1 cellular context compared by ENCODE assay signal in the genomic region with DNA sequence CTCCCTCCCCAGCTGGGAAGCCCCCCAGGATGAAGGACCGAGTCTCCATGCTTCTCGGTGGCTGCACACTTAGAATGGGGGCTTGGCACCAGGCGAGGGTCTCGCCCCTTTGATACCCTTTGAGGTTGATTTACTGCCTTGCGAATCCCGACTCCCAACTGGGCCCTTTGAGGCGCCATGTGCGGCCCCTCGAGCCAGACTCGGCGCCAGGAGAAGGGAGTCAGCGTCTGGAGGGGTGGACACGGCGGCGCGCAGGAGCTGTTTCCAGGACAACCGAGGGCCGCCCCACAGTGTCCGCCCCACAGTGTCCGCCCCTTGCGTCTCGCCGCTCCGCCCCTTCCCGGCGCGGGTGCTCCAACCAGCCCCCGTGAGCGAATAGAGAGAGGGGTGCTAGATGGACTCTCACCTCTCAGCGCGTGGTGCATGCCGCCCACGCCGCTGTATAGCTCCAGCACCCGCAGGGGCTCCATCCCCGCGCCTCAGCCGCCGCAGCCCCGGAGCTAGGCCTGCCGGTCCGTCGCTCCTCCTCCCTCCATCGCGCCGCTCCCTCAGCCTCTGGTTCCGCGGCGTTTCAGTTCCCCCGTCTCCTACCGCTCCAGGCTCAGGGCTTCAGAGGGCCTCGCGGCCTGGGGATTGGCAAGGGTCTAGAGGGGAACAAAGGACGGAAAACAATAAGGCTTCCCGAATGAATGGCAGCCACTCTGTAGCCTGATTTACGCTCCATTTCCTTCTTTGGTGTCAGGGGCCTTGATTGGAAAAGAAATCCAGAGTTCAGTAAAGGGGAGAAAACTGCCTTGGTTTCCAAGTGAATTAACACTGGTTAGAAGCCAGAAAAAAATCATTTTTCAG.
TF ChIP-seq lines count a peak whose summit lies in the region.

A gene with protein sequence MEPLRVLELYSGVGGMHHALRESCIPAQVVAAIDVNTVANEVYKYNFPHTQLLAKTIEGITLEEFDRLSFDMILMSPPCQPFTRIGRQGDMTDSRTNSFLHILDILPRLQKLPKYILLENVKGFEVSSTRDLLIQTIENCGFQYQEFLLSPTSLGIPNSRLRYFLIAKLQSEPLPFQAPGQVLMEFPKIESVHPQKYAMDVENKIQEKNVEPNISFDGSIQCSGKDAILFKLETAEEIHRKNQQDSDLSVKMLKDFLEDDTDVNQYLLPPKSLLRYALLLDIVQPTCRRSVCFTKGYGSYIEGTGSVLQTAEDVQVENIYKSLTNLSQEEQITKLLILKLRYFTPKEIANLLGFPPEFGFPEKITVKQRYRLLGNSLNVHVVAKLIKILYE (minus strand): TSS at position 508 of the 849 bp plus-strand sequence. CDS start 38 bp downstream, at position 470.

TF ChIP-seq in HepG2, 621 proteins besides CTCF, POLR2A, EP300 and RAD21 (continued from another document and continues in another):
- TF ChIP-seq, protein P1, sequence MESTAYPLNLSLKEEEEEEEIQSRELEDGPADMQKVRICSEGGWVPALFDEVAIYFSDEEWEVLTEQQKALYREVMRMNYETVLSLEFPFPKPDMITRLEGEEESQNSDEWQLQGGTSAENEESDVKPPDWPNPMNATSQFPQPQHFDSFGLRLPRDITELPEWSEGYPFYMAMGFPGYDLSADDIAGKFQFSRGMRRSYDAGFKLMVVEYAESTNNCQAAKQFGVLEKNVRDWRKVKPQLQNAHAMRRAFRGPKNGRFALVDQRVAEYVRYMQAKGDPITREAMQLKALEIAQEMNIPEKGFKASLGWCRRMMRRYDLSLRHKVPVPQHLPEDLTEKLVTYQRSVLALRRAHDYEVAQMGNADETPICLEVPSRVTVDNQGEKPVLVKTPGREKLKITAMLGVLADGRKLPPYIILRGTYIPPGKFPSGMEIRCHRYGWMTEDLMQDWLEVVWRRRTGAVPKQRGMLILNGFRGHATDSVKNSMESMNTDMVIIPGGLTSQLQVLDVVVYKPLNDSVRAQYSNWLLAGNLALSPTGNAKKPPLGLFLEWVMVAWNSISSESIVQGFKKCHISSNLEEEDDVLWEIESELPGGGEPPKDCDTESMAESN (CRISPR knock-in tag; conservative IDR thresholded peaks at IDR 0.05), result peak; percentile 94
- TF ChIP-seq RARG (CRISPR knock-in tag; IDR thresholded peaks at IDR 0.05; ENCODE audit: low read depth) (no peak; the same call in 1 of the 2 replicates), ZNF816 (CRISPR knock-in tag; IDR thresholded peaks at IDR 0.05; ENCODE audit: borderline replicate concordance) (peak; percentile 66; the same call in 1 of the 2 replicates), ZNF143 (CRISPR knock-in tag; IDR thresholded peaks at IDR 0.05) (0 out of 2 replicates have a peak, but pooled peaks have one; percentile 27), MIER3 (CRISPR knock-in tag; IDR thresholded peaks at IDR 0.05; ENCODE audit: borderline replicate concordance) (peak; percentile 83; the same call in 1 of the 2 replicates), KLF15 (CRISPR knock-in tag; IDR thresholded peaks at IDR 0.05; ENCODE audit: borderline replicate concordance) (0 out of 2 replicates have a peak, but pooled peaks have one; percentile 38), CEBPG (CRISPR knock-in tag; IDR thresholded peaks at IDR 0.05) (no peak), MATR3 (CRISPR knock-in tag; IDR thresholded peaks at IDR 0.05) (no peak), EEA1 (CRISPR knock-in tag; IDR thresholded peaks at IDR 0.05; ENCODE audit: borderline replicate concordance) (0 out of 2 replicates have a peak, but pooled peaks have one; percentile 74), ZNF775 (CRISPR knock-in tag; IDR thresholded peaks at IDR 0.05; ENCODE audit: borderline replicate concordance) (no peak), AGO2 (optimal IDR thresholded peaks at IDR 0.05; ENCODE audit: low read depth, low read length) (peak; percentile 36), ZNF331 (CRISPR knock-in tag; IDR thresholded peaks at IDR 0.05) (peak; percentile 89), ARNT (IDR thresholded peaks at IDR 0.05) (no peak), TAF15 (IDR thresholded peaks at IDR 0.05; ENCODE audit: low read depth, low read length, poor library complexity, severe bottlenecking) (peak; percentile 93), ZSCAN9 (CRISPR knock-in tag; IDR thresholded peaks at IDR 0.05; ENCODE audit: borderline replicate concordance) (peak; percentile 73; the same call in 1 of the 2 replicates), PTBP1 (IDR thresholded peaks at IDR 0.05; ENCODE audit: low read depth, low read length, poor library complexity, severe bottlenecking) (peak; percentile 56), ZC3H13 (CRISPR knock-in tag; IDR thresholded peaks at IDR 0.05) (peak; percentile 83), SATB2 (CRISPR knock-in tag; IDR thresholded peaks at IDR 0.05) (no peak), SUZ12 (IDR thresholded peaks at IDR 0.05; ENCODE audit: low read depth, low read length) (no peak), MEF2D (CRISPR knock-in tag; IDR thresholded peaks at IDR 0.05) (peak; percentile 86), ZNF337 (CRISPR knock-in tag; IDR thresholded peaks at IDR 0.05; ENCODE audit: borderline replicate concordance, low read depth) (peak; percentile 66; the same call in 1 of the 2 replicates)
- TF ChIP-seq, protein P2, sequence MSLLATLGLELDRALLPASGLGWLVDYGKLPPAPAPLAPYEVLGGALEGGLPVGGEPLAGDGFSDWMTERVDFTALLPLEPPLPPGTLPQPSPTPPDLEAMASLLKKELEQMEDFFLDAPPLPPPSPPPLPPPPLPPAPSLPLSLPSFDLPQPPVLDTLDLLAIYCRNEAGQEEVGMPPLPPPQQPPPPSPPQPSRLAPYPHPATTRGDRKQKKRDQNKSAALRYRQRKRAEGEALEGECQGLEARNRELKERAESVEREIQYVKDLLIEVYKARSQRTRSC (CRISPR knock-in tag; IDR thresholded peaks at IDR 0.05; ENCODE audit: low read depth), result no peak
- TF ChIP-seq, protein P3, sequence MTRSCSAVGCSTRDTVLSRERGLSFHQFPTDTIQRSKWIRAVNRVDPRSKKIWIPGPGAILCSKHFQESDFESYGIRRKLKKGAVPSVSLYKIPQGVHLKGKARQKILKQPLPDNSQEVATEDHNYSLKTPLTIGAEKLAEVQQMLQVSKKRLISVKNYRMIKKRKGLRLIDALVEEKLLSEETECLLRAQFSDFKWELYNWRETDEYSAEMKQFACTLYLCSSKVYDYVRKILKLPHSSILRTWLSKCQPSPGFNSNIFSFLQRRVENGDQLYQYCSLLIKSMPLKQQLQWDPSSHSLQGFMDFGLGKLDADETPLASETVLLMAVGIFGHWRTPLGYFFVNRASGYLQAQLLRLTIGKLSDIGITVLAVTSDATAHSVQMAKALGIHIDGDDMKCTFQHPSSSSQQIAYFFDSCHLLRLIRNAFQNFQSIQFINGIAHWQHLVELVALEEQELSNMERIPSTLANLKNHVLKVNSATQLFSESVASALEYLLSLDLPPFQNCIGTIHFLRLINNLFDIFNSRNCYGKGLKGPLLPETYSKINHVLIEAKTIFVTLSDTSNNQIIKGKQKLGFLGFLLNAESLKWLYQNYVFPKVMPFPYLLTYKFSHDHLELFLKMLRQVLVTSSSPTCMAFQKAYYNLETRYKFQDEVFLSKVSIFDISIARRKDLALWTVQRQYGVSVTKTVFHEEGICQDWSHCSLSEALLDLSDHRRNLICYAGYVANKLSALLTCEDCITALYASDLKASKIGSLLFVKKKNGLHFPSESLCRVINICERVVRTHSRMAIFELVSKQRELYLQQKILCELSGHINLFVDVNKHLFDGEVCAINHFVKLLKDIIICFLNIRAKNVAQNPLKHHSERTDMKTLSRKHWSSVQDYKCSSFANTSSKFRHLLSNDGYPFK (CRISPR knock-in tag; IDR thresholded peaks at IDR 0.05; ENCODE audit: borderline replicate concordance), result peak; percentile 87
- TF ChIP-seq, protein P4, sequence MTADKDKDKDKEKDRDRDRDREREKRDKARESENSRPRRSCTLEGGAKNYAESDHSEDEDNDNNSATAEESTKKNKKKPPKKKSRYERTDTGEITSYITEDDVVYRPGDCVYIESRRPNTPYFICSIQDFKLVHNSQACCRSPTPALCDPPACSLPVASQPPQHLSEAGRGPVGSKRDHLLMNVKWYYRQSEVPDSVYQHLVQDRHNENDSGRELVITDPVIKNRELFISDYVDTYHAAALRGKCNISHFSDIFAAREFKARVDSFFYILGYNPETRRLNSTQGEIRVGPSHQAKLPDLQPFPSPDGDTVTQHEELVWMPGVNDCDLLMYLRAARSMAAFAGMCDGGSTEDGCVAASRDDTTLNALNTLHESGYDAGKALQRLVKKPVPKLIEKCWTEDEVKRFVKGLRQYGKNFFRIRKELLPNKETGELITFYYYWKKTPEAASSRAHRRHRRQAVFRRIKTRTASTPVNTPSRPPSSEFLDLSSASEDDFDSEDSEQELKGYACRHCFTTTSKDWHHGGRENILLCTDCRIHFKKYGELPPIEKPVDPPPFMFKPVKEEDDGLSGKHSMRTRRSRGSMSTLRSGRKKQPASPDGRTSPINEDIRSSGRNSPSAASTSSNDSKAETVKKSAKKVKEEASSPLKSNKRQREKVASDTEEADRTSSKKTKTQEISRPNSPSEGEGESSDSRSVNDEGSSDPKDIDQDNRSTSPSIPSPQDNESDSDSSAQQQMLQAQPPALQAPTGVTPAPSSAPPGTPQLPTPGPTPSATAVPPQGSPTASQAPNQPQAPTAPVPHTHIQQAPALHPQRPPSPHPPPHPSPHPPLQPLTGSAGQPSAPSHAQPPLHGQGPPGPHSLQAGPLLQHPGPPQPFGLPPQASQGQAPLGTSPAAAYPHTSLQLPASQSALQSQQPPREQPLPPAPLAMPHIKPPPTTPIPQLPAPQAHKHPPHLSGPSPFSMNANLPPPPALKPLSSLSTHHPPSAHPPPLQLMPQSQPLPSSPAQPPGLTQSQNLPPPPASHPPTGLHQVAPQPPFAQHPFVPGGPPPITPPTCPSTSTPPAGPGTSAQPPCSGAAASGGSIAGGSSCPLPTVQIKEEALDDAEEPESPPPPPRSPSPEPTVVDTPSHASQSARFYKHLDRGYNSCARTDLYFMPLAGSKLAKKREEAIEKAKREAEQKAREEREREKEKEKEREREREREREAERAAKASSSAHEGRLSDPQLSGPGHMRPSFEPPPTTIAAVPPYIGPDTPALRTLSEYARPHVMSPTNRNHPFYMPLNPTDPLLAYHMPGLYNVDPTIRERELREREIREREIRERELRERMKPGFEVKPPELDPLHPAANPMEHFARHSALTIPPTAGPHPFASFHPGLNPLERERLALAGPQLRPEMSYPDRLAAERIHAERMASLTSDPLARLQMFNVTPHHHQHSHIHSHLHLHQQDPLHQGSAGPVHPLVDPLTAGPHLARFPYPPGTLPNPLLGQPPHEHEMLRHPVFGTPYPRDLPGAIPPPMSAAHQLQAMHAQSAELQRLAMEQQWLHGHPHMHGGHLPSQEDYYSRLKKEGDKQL (CRISPR knock-in tag; IDR thresholded peaks at IDR 0.05; ENCODE audit: low read depth), result 0 out of 2 replicates have a peak, but pooled peaks have one; percentile 50
- TF ChIP-seq, protein P5, sequence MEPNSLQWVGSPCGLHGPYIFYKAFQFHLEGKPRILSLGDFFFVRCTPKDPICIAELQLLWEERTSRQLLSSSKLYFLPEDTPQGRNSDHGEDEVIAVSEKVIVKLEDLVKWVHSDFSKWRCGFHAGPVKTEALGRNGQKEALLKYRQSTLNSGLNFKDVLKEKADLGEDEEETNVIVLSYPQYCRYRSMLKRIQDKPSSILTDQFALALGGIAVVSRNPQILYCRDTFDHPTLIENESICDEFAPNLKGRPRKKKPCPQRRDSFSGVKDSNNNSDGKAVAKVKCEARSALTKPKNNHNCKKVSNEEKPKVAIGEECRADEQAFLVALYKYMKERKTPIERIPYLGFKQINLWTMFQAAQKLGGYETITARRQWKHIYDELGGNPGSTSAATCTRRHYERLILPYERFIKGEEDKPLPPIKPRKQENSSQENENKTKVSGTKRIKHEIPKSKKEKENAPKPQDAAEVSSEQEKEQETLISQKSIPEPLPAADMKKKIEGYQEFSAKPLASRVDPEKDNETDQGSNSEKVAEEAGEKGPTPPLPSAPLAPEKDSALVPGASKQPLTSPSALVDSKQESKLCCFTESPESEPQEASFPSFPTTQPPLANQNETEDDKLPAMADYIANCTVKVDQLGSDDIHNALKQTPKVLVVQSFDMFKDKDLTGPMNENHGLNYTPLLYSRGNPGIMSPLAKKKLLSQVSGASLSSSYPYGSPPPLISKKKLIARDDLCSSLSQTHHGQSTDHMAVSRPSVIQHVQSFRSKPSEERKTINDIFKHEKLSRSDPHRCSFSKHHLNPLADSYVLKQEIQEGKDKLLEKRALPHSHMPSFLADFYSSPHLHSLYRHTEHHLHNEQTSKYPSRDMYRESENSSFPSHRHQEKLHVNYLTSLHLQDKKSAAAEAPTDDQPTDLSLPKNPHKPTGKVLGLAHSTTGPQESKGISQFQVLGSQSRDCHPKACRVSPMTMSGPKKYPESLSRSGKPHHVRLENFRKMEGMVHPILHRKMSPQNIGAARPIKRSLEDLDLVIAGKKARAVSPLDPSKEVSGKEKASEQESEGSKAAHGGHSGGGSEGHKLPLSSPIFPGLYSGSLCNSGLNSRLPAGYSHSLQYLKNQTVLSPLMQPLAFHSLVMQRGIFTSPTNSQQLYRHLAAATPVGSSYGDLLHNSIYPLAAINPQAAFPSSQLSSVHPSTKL (CRISPR knock-in tag; IDR thresholded peaks at IDR 0.05), result peak; percentile 82
- TF ChIP-seq, protein P6, sequence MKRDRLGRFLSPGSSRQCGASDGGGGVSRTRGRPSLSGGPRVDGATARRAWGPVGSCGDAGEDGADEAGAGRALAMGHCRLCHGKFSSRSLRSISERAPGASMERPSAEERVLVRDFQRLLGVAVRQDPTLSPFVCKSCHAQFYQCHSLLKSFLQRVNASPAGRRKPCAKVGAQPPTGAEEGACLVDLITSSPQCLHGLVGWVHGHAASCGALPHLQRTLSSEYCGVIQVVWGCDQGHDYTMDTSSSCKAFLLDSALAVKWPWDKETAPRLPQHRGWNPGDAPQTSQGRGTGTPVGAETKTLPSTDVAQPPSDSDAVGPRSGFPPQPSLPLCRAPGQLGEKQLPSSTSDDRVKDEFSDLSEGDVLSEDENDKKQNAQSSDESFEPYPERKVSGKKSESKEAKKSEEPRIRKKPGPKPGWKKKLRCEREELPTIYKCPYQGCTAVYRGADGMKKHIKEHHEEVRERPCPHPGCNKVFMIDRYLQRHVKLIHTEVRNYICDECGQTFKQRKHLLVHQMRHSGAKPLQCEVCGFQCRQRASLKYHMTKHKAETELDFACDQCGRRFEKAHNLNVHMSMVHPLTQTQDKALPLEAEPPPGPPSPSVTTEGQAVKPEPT (CRISPR knock-in tag; IDR thresholded peaks at IDR 0.05; ENCODE audit: low read depth), result no peak
- TF ChIP-seq, protein P7, sequence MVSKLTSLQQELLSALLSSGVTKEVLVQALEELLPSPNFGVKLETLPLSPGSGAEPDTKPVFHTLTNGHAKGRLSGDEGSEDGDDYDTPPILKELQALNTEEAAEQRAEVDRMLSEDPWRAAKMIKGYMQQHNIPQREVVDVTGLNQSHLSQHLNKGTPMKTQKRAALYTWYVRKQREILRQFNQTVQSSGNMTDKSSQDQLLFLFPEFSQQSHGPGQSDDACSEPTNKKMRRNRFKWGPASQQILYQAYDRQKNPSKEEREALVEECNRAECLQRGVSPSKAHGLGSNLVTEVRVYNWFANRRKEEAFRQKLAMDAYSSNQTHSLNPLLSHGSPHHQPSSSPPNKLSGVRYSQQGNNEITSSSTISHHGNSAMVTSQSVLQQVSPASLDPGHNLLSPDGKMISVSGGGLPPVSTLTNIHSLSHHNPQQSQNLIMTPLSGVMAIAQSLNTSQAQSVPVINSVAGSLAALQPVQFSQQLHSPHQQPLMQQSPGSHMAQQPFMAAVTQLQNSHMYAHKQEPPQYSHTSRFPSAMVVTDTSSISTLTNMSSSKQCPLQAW (CRISPR knock-in tag; IDR thresholded peaks at IDR 0.05), result peak; percentile 85
